37 cellular contexts compared by ENCODE assay signal in the genomic region with DNA sequence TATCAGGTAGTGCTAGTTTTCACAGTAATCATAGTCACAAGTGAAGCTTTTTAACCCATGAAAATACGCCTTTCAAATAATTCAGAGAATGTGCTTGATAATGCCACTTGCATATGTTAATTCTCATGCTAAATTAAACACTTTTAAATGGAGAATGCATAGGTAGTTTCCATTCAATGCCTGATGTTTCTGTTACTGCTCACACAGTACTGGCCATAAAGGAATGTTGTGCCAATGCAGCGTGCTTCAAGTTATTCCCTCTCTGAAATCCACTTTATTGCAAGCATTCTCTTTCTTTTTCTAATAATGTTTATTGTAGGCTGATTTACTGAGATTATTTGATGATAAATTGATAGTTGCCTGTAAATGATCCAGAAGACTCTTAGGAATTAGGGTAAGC.
"Had no signal": no experiment of that assay in that cellular context is flagged by ENCODE, and none has a peak within 500 bp of the region (broad histone marks: within the 10 kb centered on the region; RNA-seq: fewer than 3 reads in every experiment).

No MANE protein-coding gene starts in this region.

- H3K4me3 Mint-ChIP-seq: activated CD4-positive, alpha-beta memory T cell treated with anti-CD3 and anti-CD28 coated beads for 36 hours; activated CD4-positive, alpha-beta T cell treated with anti-CD3 and anti-CD28 coated beads for 36 hours; activated CD4-positive, alpha-beta T cell treated with anti-CD3 and anti-CD28 coated beads, Interleukin-2, amount 10 ng/mL, durations not matched to agents 7 days and 5 days; activated CD8-positive, alpha-beta T cell treated with anti-CD3 and anti-CD28 coated beads for 36 hours; activated naive CD4-positive, alpha-beta T cell treated with anti-CD3 and anti-CD28 coated beads, Interleukin-2, amount 10 ng/mL, durations not matched to agents 7 days and 5 days; activated naive CD4-positive, alpha-beta T cell treated with anti-CD3 and anti-CD28 coated beads, Interleukin-2, amount 50 U/mL, for 24 hours; activated naive CD8-positive, alpha-beta T cell; activated naive CD8-positive, alpha-beta T cell treated with anti-CD3 and anti-CD28 coated beads, Interleukin-2, amount 10 ng/mL, durations not matched to agents 7 days and 5 days; activated naive CD8-positive, alpha-beta T cell treated with anti-CD3 and anti-CD28 coated beads, Interleukin-2, amount 50 U/mL, for 24 hours; activated T-cell treated with anti-CD3 and anti-CD28 coated beads, Interleukin-2, amount 50 U/mL, for 4 hours; brain; central memory CD8-positive, alpha-beta T cell; T-helper 1 cell treated with Interleukin-12 subunit alpha and Interleukin-12 subunit beta and Interleukin-4 antibody, amounts not matched to agents 30 μg/mL and 1 μg/mL, for 36 hours; T-helper 2 cell treated with Interferon-gamma antibody and Interleukin-4, amounts not matched to agents 5 μg/mL and 100 μg/mL, for 36 hours had no signal

- H3K9me3 ChIP-seq: ascending aorta had no signal

- FAIRE-seq: bronchial epithelial cell, TTC549 had no signal

- H3K27ac Mint-ChIP-seq: activated CD4-positive, alpha-beta memory T cell treated with anti-CD3 and anti-CD28 coated beads for 36 hours; activated CD4-positive, alpha-beta T cell treated with anti-CD3 and anti-CD28 coated beads for 36 hours; activated CD4-positive, alpha-beta T cell treated with anti-CD3 and anti-CD28 coated beads, Interleukin-2, amount 10 ng/mL, durations not matched to agents 7 days and 5 days; activated CD8-positive, alpha-beta T cell treated with anti-CD3 and anti-CD28 coated beads for 36 hours; activated naive CD4-positive, alpha-beta T cell treated with anti-CD3 and anti-CD28 coated beads, Interleukin-2, amount 10 ng/mL, durations not matched to agents 7 days and 5 days; activated naive CD4-positive, alpha-beta T cell treated with anti-CD3 and anti-CD28 coated beads, Interleukin-2, amount 50 U/mL, for 24 hours; activated naive CD8-positive, alpha-beta T cell; activated naive CD8-positive, alpha-beta T cell treated with anti-CD3 and anti-CD28 coated beads, Interleukin-2, amount 10 ng/mL, durations not matched to agents 7 days and 5 days; activated naive CD8-positive, alpha-beta T cell treated with anti-CD3 and anti-CD28 coated beads, Interleukin-2, amount 50 U/mL, for 24 hours; activated T-helper 2 cell treated with anti-CD3 and anti-CD28 coated beads, Interferon-gamma antibody, Interleukin-2, Interleukin-4, amounts not matched to agents 10 μg/mL and 5 μg/mL and 100 μg/mL, durations not matched to agents 14 hours and 24 hours and 36 hours; brain; T-helper 1 cell treated with Interleukin-12 subunit alpha and Interleukin-12 subunit beta and Interleukin-4 antibody, amounts not matched to agents 30 μg/mL and 1 μg/mL, for 36 hours; T-helper 2 cell treated with Interferon-gamma antibody and Interleukin-4, amounts not matched to agents 5 μg/mL and 100 μg/mL, for 36 hours had no signal

- H3K36me3 Mint-ChIP-seq: activated CD4-positive, alpha-beta memory T cell treated with anti-CD3 and anti-CD28 coated beads for 36 hours; activated naive CD4-positive, alpha-beta T cell treated with anti-CD3 and anti-CD28 coated beads, Interleukin-2, amount 10 ng/mL, durations not matched to agents 7 days and 5 days; activated naive CD4-positive, alpha-beta T cell treated with anti-CD3 and anti-CD28 coated beads, Interleukin-2, amount 50 U/mL, for 24 hours; activated naive CD8-positive, alpha-beta T cell; activated naive CD8-positive, alpha-beta T cell treated with anti-CD3 and anti-CD28 coated beads, Interleukin-2, amount 10 ng/mL, durations not matched to agents 7 days and 5 days; brain had no signal

- H3K4me3 ChIP-seq: ascending aorta, cardiac muscle cell had no signal

- H3K27me3 Mint-ChIP-seq: activated CD4-positive, alpha-beta T cell treated with anti-CD3 and anti-CD28 coated beads, Interleukin-2, amount 10 ng/mL, durations not matched to agents 7 days and 5 days; activated naive CD4-positive, alpha-beta T cell treated with anti-CD3 and anti-CD28 coated beads, Interleukin-2, amount 10 ng/mL, durations not matched to agents 7 days and 5 days; activated naive CD4-positive, alpha-beta T cell treated with anti-CD3 and anti-CD28 coated beads, Interleukin-2, amount 50 U/mL, for 24 hours; activated naive CD8-positive, alpha-beta T cell; activated naive CD8-positive, alpha-beta T cell treated with anti-CD3 and anti-CD28 coated beads, Interleukin-2, amount 10 ng/mL, durations not matched to agents 7 days and 5 days; brain had no signal

- DNase-seq: activated CD4-positive, alpha-beta memory T cell treated with anti-CD3 and anti-CD28 coated beads for 36 hours; activated CD4-positive, alpha-beta T cell treated with anti-CD3 and anti-CD28 coated beads for 1 hour; activated CD4-positive, alpha-beta T cell treated with anti-CD3 and anti-CD28 coated beads for 36 hours; activated CD4-positive, alpha-beta T cell treated with anti-CD3 and anti-CD28 coated beads for 48 hours; activated CD4-positive, alpha-beta T cell treated with anti-CD3 and anti-CD28 coated beads, Interleukin-2, amount 10 ng/mL, durations not matched to agents 7 days and 5 days; activated CD4-positive, CD25-positive, alpha-beta regulatory T cell; activated CD8-positive, alpha-beta memory T cell treated with anti-CD3 and anti-CD28 coated beads, Interleukin-2, amount 50 U/mL, for 4 hours; activated CD8-positive, alpha-beta T cell treated with anti-CD3 and anti-CD28 coated beads for 36 hours; activated effector memory CD4-positive, alpha-beta T cell treated with Interleukin-2 at 50 U/mL for 16 hours; activated gamma-delta T cell; activated naive CD4-positive, alpha-beta T cell treated with anti-CD3 and anti-CD28 coated beads, Interleukin-2, amount 10 ng/mL, durations not matched to agents 7 days and 5 days; activated naive CD4-positive, alpha-beta T cell treated with Interleukin-2 at 50 U/mL for 16 hours; activated naive CD8-positive, alpha-beta T cell treated with anti-CD3 and anti-CD28 coated beads, Interleukin-2, amount 10 ng/mL, durations not matched to agents 7 days and 5 days; activated naive CD8-positive, alpha-beta T cell treated with anti-CD3 and anti-CD28 coated beads, Interleukin-2, amount 50 U/mL, for 24 hours; activated T-cell treated with anti-CD3 and anti-CD28 coated beads for 4 hours; activated T-cell treated with anti-CD3 and anti-CD28 coated beads, Interleukin-2, amount 50 U/mL, for 1 hour; activated T-cell treated with anti-CD3 and anti-CD28 coated beads, Interleukin-2, amount 50 U/mL, for 4 hours; amygdala; anterior cingulate cortex; caudate nucleus; cerebellar nuclear complex; T-helper 1 cell; T-helper 2 cell; T-helper 9 cell had no signal

- H3K27me3 ChIP-seq: ascending aorta, cardiac muscle cell had no signal

- H3K36me3 ChIP-seq: ascending aorta, cardiac muscle cell had no signal

- ATAC-seq: activated CD4-positive, alpha-beta T cell treated with anti-CD3 and anti-CD28 coated beads for 36 hours; activated CD4-positive, CD25-positive, alpha-beta regulatory T cell treated with anti-CD3 and anti-CD28 coated beads, Interleukin-2, amount 50 U/mL, for 24 hours; activated CD8-positive, alpha-beta T cell treated with anti-CD3 and anti-CD28 coated beads for 36 hours; activated naive CD8-positive, alpha-beta T cell treated with anti-CD3 and anti-CD28 coated beads, Interleukin-2, amount 50 U/mL, for 24 hours; activated T-cell treated with anti-CD3 and anti-CD28 coated beads, Interleukin-2, amount 50 U/mL, for 4 hours had no signal

- H3K9me3 Mint-ChIP-seq: activated CD4-positive, alpha-beta memory T cell treated with anti-CD3 and anti-CD28 coated beads for 36 hours; activated CD4-positive, alpha-beta T cell treated with anti-CD3 and anti-CD28 coated beads, Interleukin-2, amount 10 ng/mL, durations not matched to agents 7 days and 5 days; activated CD8-positive, alpha-beta T cell treated with anti-CD3 and anti-CD28 coated beads for 36 hours; activated naive CD4-positive, alpha-beta T cell treated with anti-CD3 and anti-CD28 coated beads, Interleukin-2, amount 10 ng/mL, durations not matched to agents 7 days and 5 days; activated naive CD4-positive, alpha-beta T cell treated with anti-CD3 and anti-CD28 coated beads, Interleukin-2, amount 50 U/mL, for 24 hours; activated naive CD8-positive, alpha-beta T cell treated with anti-CD3 and anti-CD28 coated beads, Interleukin-2, amount 10 ng/mL, durations not matched to agents 7 days and 5 days; activated naive CD8-positive, alpha-beta T cell treated with anti-CD3 and anti-CD28 coated beads, Interleukin-2, amount 50 U/mL, for 24 hours; activated T-cell treated with anti-CD3 and anti-CD28 coated beads, Interleukin-2, amount 50 U/mL, for 4 hours; activated T-helper 2 cell treated with anti-CD3 and anti-CD28 coated beads, Interferon-gamma antibody, Interleukin-2, Interleukin-4, amounts not matched to agents 10 μg/mL and 5 μg/mL and 100 μg/mL, durations not matched to agents 14 hours and 24 hours and 36 hours; brain; central memory CD8-positive, alpha-beta T cell; T-helper 1 cell treated with Interleukin-12 subunit alpha and Interleukin-12 subunit beta and Interleukin-4 antibody, amounts not matched to agents 30 μg/mL and 1 μg/mL, for 36 hours; T-helper 2 cell treated with Interferon-gamma antibody and Interleukin-4, amounts not matched to agents 5 μg/mL and 100 μg/mL, for 36 hours had no signal

- H3K4me1 Mint-ChIP-seq: activated CD4-positive, alpha-beta T cell treated with anti-CD3 and anti-CD28 coated beads for 36 hours; activated CD4-positive, alpha-beta T cell treated with anti-CD3 and anti-CD28 coated beads, Interleukin-2, amount 10 ng/mL, durations not matched to agents 7 days and 5 days; activated naive CD4-positive, alpha-beta T cell treated with anti-CD3 and anti-CD28 coated beads, Interleukin-2, amount 10 ng/mL, durations not matched to agents 7 days and 5 days; activated naive CD4-positive, alpha-beta T cell treated with anti-CD3 and anti-CD28 coated beads, Interleukin-2, amount 50 U/mL, for 24 hours; activated naive CD8-positive, alpha-beta T cell treated with anti-CD3 and anti-CD28 coated beads, Interleukin-2, amount 50 U/mL, for 24 hours; central memory CD8-positive, alpha-beta T cell had no signal

- H3K27ac ChIP-seq: ascending aorta, cardiac muscle cell, VCaP had no signal

- H3K4me1 ChIP-seq: ascending aorta had no signal
